8 cellular contexts compared by ENCODE assay signal in genomic region chr12:127083028-127083949, GRCh38.
DNase-seq lines count a peak whose midpoint lies in the region; ATAC-seq and TF ChIP-seq lines count a peak whose summit lies in the region.

No MANE protein-coding gene starts in this region.

- H3K36me3 ChIP-seq in muscle layer of duodenum (ENCODE audit: control insufficient read depth in 1 of 2, insufficient read depth in 2 of 2, low read length in 2 of 2), result no peaks in the 10 kb centered on the region

- peaks cover 0 to 7% of the 10 kb centered on the region in 2 donors for H3K4me1 ChIP-seq in muscle layer of duodenum (ENCODE audit: control insufficient read depth in 1 of 2, insufficient read depth in 2 of 2, low read length in 2 of 2)

- no peaks in the 10 kb centered on the region for H3K27me3 ChIP-seq in muscle layer of duodenum (ENCODE audit: low read depth, low read length)

- ATAC-seq in GM18499 (IDR thresholded peaks at IDR 0.05; ENCODE audit: insufficient read depth, unreplicated experiment) (peak; percentile 99), HG02798 (IDR thresholded peaks at IDR 0.05; ENCODE audit: poor library complexity, unreplicated experiment) (peak; percentile 96), SK-N-SH treated with all-trans-retinoic acid at 6 μM for 48 hours (peak; percentile 87)

- peak overlapping the region; percentile 16 for H3K4me3 ChIP-seq in AG09309 (ENCODE audit: control insufficient read depth, low read depth, low read length)
- H3K4me3 ChIP-seq in epithelial cell of esophagus (ENCODE audit: low read length), result peak overlapping the region; percentile 30
- peak overlapping the region; percentile 71 for H3K4me3 ChIP-seq in muscle layer of duodenum (ENCODE audit: low read depth in 1 of 2, low read length in 2 of 2)

- intact Hi-C loops in posterior vena cava (cut with DNase I), result no loop called here

- TF ChIP-seq CTCF in AG09309 (IDR thresholded peaks at IDR 0.05; ENCODE audit: control insufficient read depth, insufficient read depth, low read depth, low read length, missing control alignments) (no peak), epithelial cell of esophagus (IDR thresholded peaks at IDR 0.05; ENCODE audit: insufficient read depth, low read depth, low read length, missing control alignments) (no peak)

- peak; percentile 55 for DNase-seq in AG09309 (ENCODE audit: low read depth)
- peak; percentile 34 for DNase-seq in NAMALWA (ENCODE audit: low spot score)
- peak; percentile 82 for DNase-seq in epithelial cell of esophagus (ENCODE audit: low read depth)
- no peak for DNase-seq in posterior vena cava (ENCODE audit: low spot score)

- no peak overlapping the region for H3K27ac ChIP-seq in muscle layer of duodenum (ENCODE audit: low read length)

- no peaks in the 10 kb centered on the region for H3K9me3 ChIP-seq in muscle layer of duodenum (ENCODE audit: control insufficient read depth in 1 of 2, low read length in 2 of 2)

TF ChIP-seq in SK-N-SH treated with all-trans-retinoic acid at 6 μM for 48 hours, 23 proteins besides CTCF, POLR2A, EP300 and RAD21:
- TF ChIP-seq ISL1 (CRISPR knock-in tag; IDR thresholded peaks at IDR 0.05) (no peak), BACH2 (CRISPR knock-in tag; IDR thresholded peaks at IDR 0.05; ENCODE audit: borderline replicate concordance) (no peak; the same call in 1 of the 2 replicates), PPARA (CRISPR knock-in tag; IDR thresholded peaks at IDR 0.05; ENCODE audit: borderline replicate concordance) (no peak), GLIS3 (CRISPR knock-in tag; IDR thresholded peaks at IDR 0.05) (no peak)

Comparison
In these comparisons a context has a peak if more than half of its experiments do, and no peak if none do; other contexts are left out.
1. H3K4me3 ChIP-seq: peak in every context shown above with its lines; median percentile 71 in muscle layer of duodenum; 30 in epithelial cell of esophagus; 16 in AG09309.